In genomic region chr12:107223816-107224215, GRCh38 we compare ENCODE assay signal across 24 cellular contexts.
DNase-seq lines count a peak whose midpoint lies in the region; ATAC-seq and TF ChIP-seq lines count a peak whose summit lies in the region.
"Had no signal": no experiment of that assay in that cellular context is flagged by ENCODE, and none has a peak within 500 bp of the region (broad histone marks: within the 10 kb centered on the region; RNA-seq: fewer than 3 reads in every experiment).

No MANE protein-coding gene starts in this region.

- H3K27me3 ChIP-seq in SJCRH30 = no peaks in the 10 kb centered on the region

- no peaks in the 10 kb centered on the region for H3K9me3 ChIP-seq in SJCRH30 (replicated peaks)
- H3K9me3 ChIP-seq: esophagus muscularis mucosa, neutrophil had no signal

- TF ChIP-seq CTCF in AG10803 (conservative IDR thresholded peaks at IDR 0.05; ENCODE audit: low read length) = no peak

- no peak for ATAC-seq in HG02981 (IDR thresholded peaks at IDR 0.05; ENCODE audit: unreplicated experiment)
- ATAC-seq: activated naive CD8-positive, alpha-beta T cell treated with anti-CD3 and anti-CD28 coated beads, Interleukin-2, amount 50 U/mL, for 24 hours; GM12878; stimulated activated memory B cell treated with anti-CD40 and anti-IgM and Interleukin-4, amounts not matched to agents 10 μg/mL and 1 μg/mL and 100 μg/mL, for 72 hours had no signal

- DNase-seq in AG10803 (ENCODE audit: low read depth) (peak; percentile 56), LHCN-M2 (ENCODE audit: low read depth) (peak; percentile 4), SJCRH30 (peak; percentile 11 to 58), fibroblast of peridontal ligament (ENCODE audit: extremely low read depth) (peak; percentile 55), MV-4-11 (lab: John Stamatoyannopoulos, UW) (no peak), substantia nigra (lab: John Stamatoyannopoulos, UW) (no peak), activated gamma-delta T cell (lab: John Stamatoyannopoulos, UW) (no peak)
- DNase-seq: activated CD4-positive, alpha-beta T cell treated with anti-CD3 and anti-CD28 coated beads, Interleukin-2, amount 10 ng/mL, durations not matched to agents 24 days and 14 days; activated naive CD8-positive, alpha-beta T cell treated with anti-CD3 and anti-CD28 coated beads, Interleukin-2, amount 50 U/mL, for 24 hours; CD4-positive, alpha-beta memory T cell; effector memory CD4-positive, alpha-beta T cell; HFFc6; Karpas-422; NCI-H1092 treated with DMSO at 0.1 percent for 48 hours; NCI-H2029 treated with DMSO at 0.1 percent for 48 hours; NCI-H510A treated with DMSO at 0.1 percent for 48 hours; Right ventricle myocardium superior; small intestine; stimulated activated CD4-positive, alpha-beta T cell treated with anti-CD3 and anti-CD28 coated beads, Interleukin-2, amount 100 ng/mL, for 24 hours had no signal

- H3K27ac ChIP-seq in SJCRH30 = no peak overlapping the region
- no peak overlapping the region for H3K27ac ChIP-seq in substantia nigra (ENCODE audit: low read depth, low read length, poor library complexity, severe bottlenecking)
- H3K27ac ChIP-seq: esophagus muscularis mucosa, neutrophil had no signal

- peaks cover 9% of the 10 kb centered on the region; the same call in 1 of the 2 replicates for H3K4me1 ChIP-seq in SJCRH30
- H3K4me1 ChIP-seq: esophagus muscularis mucosa had no signal

- H3K36me3 ChIP-seq in SJCRH30 = no peaks in the 10 kb centered on the region
- H3K36me3 ChIP-seq: esophagus muscularis mucosa, neutrophil had no signal

- H3K4me3 ChIP-seq in AG10803 (ENCODE audit: low read length) (no peak overlapping the region), SJCRH30 (no peak overlapping the region)
- H3K4me3 ChIP-seq: esophagus muscularis mucosa, GM12878 had no signal

Comparison
In these comparisons a context has a peak if more than half of its experiments do, and no peak if none do; other contexts are left out.
1. DNase-seq: peak in AG10803 (single experiment), LHCN-M2 (single experiment), SJCRH30 (2 of 2) and fibroblast of peridontal ligament (single experiment); none in MV-4-11 (single experiment), substantia nigra (0 of 49) and activated gamma-delta T cell (single experiment).